ENCODE assay signal across 1 cellular context in genomic region chr17:82599674-82600661, GRCh38.
TF ChIP-seq lines count a peak whose summit lies in the region.

No MANE protein-coding gene starts in this region.

TF ChIP-seq in HCT116, 20 proteins besides CTCF, POLR2A, EP300 and RAD21 (continued from another document):
- TF ChIP-seq CBX3 (IDR thresholded peaks at IDR 0.05; ENCODE audit: low read depth) (no peak), SP1 (IDR thresholded peaks at IDR 0.05; ENCODE audit: low read depth) (no peak), ZFX (IDR thresholded peaks at IDR 0.05) (no peak)
